ENCODE assay signal across 19 cellular contexts in the genomic region with DNA sequence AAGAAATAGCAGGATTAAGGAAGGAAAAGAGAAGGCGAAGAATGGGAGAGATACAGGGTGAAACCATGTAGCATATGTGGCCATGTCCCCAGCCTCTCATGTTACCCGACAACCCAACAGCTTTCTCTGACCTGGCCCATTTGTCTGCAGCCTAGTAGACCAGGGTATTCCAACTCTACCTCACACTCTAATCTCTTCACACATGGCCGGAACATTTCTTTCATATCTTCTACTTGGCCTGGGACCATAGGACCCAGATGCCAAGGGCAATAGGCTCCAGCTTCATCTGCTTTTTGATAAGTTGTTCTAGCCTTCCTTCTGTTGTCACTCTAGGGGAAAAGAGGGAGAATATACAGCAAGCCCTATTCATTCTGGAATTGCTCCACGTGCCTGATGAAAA.
A peak's percentile ranks its signal among the peaks of the same experiment; 100 is the strongest.
DNase-seq lines count a peak whose midpoint lies in the region; ATAC-seq lines count a peak whose summit lies in the region.
"Had no signal": no experiment of that assay in that cellular context is flagged by ENCODE, and none has a peak within 500 bp of the region (broad histone marks: within the 10 kb centered on the region; RNA-seq: fewer than 3 reads in every experiment).

No MANE protein-coding gene starts in this region.

- peaks cover 6% of the 10 kb centered on the region; the same call in 1 of the 2 replicates for H3K4me1 ChIP-seq in HAP-1

- no peak overlapping the region for H3K4me3 Mint-ChIP-seq in stimulated activated naive CD8-positive, alpha-beta T cell treated with anti-CD3 and anti-CD28 coated beads, Interleukin-15, Interleukin-2, amounts not matched to agents 100 ng/mL and 50 ng/mL, for 24 hours
- H3K4me3 Mint-ChIP-seq in immature natural killer cell = peak overlapping the region in 4 of 5 donors; percentile 26 to 66 (median 50)
- H3K4me3 Mint-ChIP-seq: CD4-positive, CD25-positive, alpha-beta regulatory T cell; H9 had no signal

- peaks cover 19% of the 10 kb centered on the region for H3K4me1 Mint-ChIP-seq in stimulated activated naive CD8-positive, alpha-beta T cell treated with anti-CD3 and anti-CD28 coated beads, Interleukin-15, Interleukin-2, amounts not matched to agents 100 ng/mL and 50 ng/mL, for 24 hours (ENCODE audit: low read depth)
- peaks cover 21 to 26% of the 10 kb centered on the region in 2 donors for H3K4me1 Mint-ChIP-seq in immature natural killer cell

- intact Hi-C loops in left cardiac atrium (cut with DNase I) = no loop called here

- H3K27me3 ChIP-seq in HAP-1 (ENCODE audit: low read depth) = no peaks in the 10 kb centered on the region
- H3K27me3 ChIP-seq: BE2C had no signal

- peaks cover 6% of the 10 kb centered on the region for H3K27me3 Mint-ChIP-seq in stimulated activated naive CD8-positive, alpha-beta T cell treated with anti-CD3 and anti-CD28 coated beads, Interleukin-15, Interleukin-2, amounts not matched to agents 100 ng/mL and 50 ng/mL, for 24 hours
- no peaks in the 10 kb centered on the region for H3K27me3 Mint-ChIP-seq in immature natural killer cell (ENCODE audit: low read depth in 3 of 3)
- H3K27me3 Mint-ChIP-seq: CD8-positive, alpha-beta memory T cell had no signal

- H3K9me3 ChIP-seq in HAP-1 = no peaks in the 10 kb centered on the region
- H3K9me3 ChIP-seq: BE2C had no signal

- in situ Hi-C loops in HAP-1 (cut with MboI; ENCODE audit: low sequenced_read_pairs) = no loop called here

- peaks cover 3% of the 10 kb centered on the region for H3K9me3 Mint-ChIP-seq in stimulated activated naive CD8-positive, alpha-beta T cell treated with anti-CD3 and anti-CD28 coated beads, Interleukin-15, Interleukin-2, amounts not matched to agents 100 ng/mL and 50 ng/mL, for 24 hours
- no peaks in the 10 kb centered on the region for H3K9me3 Mint-ChIP-seq in immature natural killer cell

- no peaks in the 10 kb centered on the region for H3K36me3 Mint-ChIP-seq in stimulated activated naive CD8-positive, alpha-beta T cell treated with anti-CD3 and anti-CD28 coated beads, Interleukin-15, Interleukin-2, amounts not matched to agents 100 ng/mL and 50 ng/mL, for 24 hours (ENCODE audit: low read depth)
- peaks cover 0 to 3% (median 0%) of the 10 kb centered on the region in 3 donors for H3K36me3 Mint-ChIP-seq in immature natural killer cell
- H3K36me3 Mint-ChIP-seq: CD4-positive, CD25-positive, alpha-beta regulatory T cell; CD8-positive, alpha-beta memory T cell had no signal

- no peak overlapping the region for H3K4me3 ChIP-seq in HAP-1
- H3K4me3 ChIP-seq: GM12878 had no signal

- peak overlapping the region; percentile 53 for H3K27ac Mint-ChIP-seq in stimulated activated naive CD8-positive, alpha-beta T cell treated with anti-CD3 and anti-CD28 coated beads, Interleukin-15, Interleukin-2, amounts not matched to agents 100 ng/mL and 50 ng/mL, for 24 hours
- no peak overlapping the region for H3K27ac Mint-ChIP-seq in immature natural killer cell
- H3K27ac Mint-ChIP-seq: CD4-positive, CD25-positive, alpha-beta regulatory T cell; H9 had no signal

- no peaks in the 10 kb centered on the region for H3K36me3 ChIP-seq in HAP-1 (replicated peaks)
- H3K36me3 ChIP-seq: BE2C had no signal

- ATAC-seq in stimulated activated naive CD8-positive, alpha-beta T cell treated with anti-CD3 and anti-CD28 coated beads, Interleukin-15, Interleukin-2, amounts not matched to agents 100 U/mL and 50 U/mL, for 24 hours = no peak
- ATAC-seq in left cardiac atrium = peak; percentile 78 to 87

- no peak for DNase-seq in stimulated activated naive CD8-positive, alpha-beta T cell treated with anti-CD3 and anti-CD28 coated beads, Interleukin-15, Interleukin-2, amounts not matched to agents 100 U/mL and 50 U/mL, for 24 hours
- DNase-seq in left cardiac atrium (peak; percentile 18), immature natural killer cell (no peak), RPMI8226 (no peak), ecto neural progenitor cell (ENCODE audit: low spot score) (no peak), HAP-1 (ENCODE audit: low spot score in 2 of 2) (no peak)
- DNase-seq: ACHN; BE2C; C1 segment of cervical spinal cord; CD4-positive, CD25-positive, alpha-beta regulatory T cell; CD8-positive, alpha-beta memory T cell; COR-L47; DMS 273 treated with DMSO at 0.1 percent for 48 hours; DMS53; DND-41; EL; H9 had no signal
